ENCODE assay signal across 12 cellular contexts in the genomic region with DNA sequence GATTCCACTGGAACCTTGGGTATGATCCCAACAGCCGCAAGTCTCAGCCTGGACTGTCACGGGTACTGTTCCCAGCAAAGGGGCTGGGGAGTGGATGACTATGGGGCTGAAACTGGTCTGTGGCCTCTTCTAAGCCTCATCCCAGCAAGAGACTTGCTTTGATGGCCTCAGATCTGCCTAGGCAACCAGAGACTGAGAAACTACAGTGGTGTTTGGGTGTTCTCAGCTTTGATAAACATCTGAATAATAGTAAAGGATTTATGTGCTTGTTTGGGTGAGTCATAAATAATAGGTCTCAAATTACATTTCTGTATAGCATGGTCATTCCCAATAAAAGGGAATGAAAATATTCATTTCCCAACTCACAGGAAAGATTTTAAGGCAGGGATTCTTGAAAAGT. TPM values are rescaled to one million over a fixed set of nuclear protein-coding genes. Genes with fewer than 3 reads are reported as not detected.
DNase-seq lines count a peak whose midpoint lies in the region; ATAC-seq, FAIRE-seq and TF ChIP-seq lines count a peak whose summit lies in the region.
"Had no signal": no experiment of that assay in that cellular context is flagged by ENCODE, and none has a peak within 500 bp of the region (broad histone marks: within the 10 kb centered on the region; RNA-seq: fewer than 3 reads in every experiment).

No MANE protein-coding gene starts in this region.

- ATAC-seq in HG02759 (IDR thresholded peaks at IDR 0.05; ENCODE audit: unreplicated experiment) (no peak), HG03342 (IDR thresholded peaks at IDR 0.05; ENCODE audit: unreplicated experiment) (no peak), HG02938 (IDR thresholded peaks at IDR 0.05; ENCODE audit: unreplicated experiment) (no peak)

- H3K4me3 ChIP-seq in Caco-2 (ENCODE audit: low read depth, low read length) (no peak overlapping the region), endothelial cell of umbilical vein (replicated peaks in 1 of 3; ENCODE audit: insufficient read depth in 1 of 3, low read depth in 1 of 3, low read length in 3 of 3) (no peak overlapping the region), osteoblast (ENCODE audit: insufficient read depth, low read length) (no peak overlapping the region)
- H3K4me3 ChIP-seq: upper lobe of right lung had no signal

- H3K4me2 ChIP-seq in endothelial cell of umbilical vein (ENCODE audit: insufficient read depth, low read length) = no peak overlapping the region
- no peak overlapping the region for H3K4me2 ChIP-seq in osteoblast (ENCODE audit: insufficient read depth, low read length)

- H3K27me3 ChIP-seq in Caco-2 (replicated peaks; ENCODE audit: control insufficient read depth, insufficient read depth, low read length) = no peaks in the 10 kb centered on the region; the same call in 1 of the 2 replicates
- no peaks in the 10 kb centered on the region for H3K27me3 ChIP-seq in endothelial cell of umbilical vein (ENCODE audit: control insufficient read depth in 2 of 2, insufficient read depth in 2 of 2, low read length in 2 of 2)
- no peaks in the 10 kb centered on the region for H3K27me3 ChIP-seq in osteoblast (ENCODE audit: insufficient read depth, low read length)
- H3K27me3 ChIP-seq: upper lobe of right lung had no signal

- POLR2A ChIA-PET in Caco-2 (lab: Charles Lee) = no interaction called here
- POLR2A ChIA-PET in endothelial cell of umbilical vein (lab: Charles Lee) = no interaction called here

- peaks cover 34% of the 10 kb centered on the region for H3K36me3 Mint-ChIP-seq in Caco-2 (ENCODE audit: insufficient read depth, unreplicated experiment)
- H3K36me3 Mint-ChIP-seq: activated naive CD8-positive, alpha-beta T cell had no signal

- BruUV-seq in Caco-2 (replicated peaks; lab: Mats Ljungman, UMichigan) = no TSS peak
- no TSS peak for BruUV-seq in endothelial cell of umbilical vein (replicated peaks; lab: Mats Ljungman, UMichigan)

- TF ChIP-seq CTCF in Caco-2 (IDR thresholded peaks at IDR 0.05; ENCODE audit: insufficient read depth in 1 of 2, low read depth in 1 of 2, low read length in 1 of 2, severe bottlenecking in 1 of 2, unreplicated experiment in 1 of 2) (no peak), endothelial cell of umbilical vein (IDR thresholded peaks at IDR 0.05; ENCODE audit: extremely low read depth in 1 of 2, insufficient read depth in 1 of 2, low read depth in 1 of 2, low read length in 2 of 2) (no peak), osteoblast (IDR thresholded peaks at IDR 0.05; ENCODE audit: extremely low read depth, low read depth, low read length) (no peak)

- H3K4me3 Mint-ChIP-seq in Caco-2 (ENCODE audit: unreplicated experiment) = no peak overlapping the region
- H3K4me3 Mint-ChIP-seq: activated naive CD8-positive, alpha-beta T cell had no signal

- no peak for TF ChIP-seq POLR2A in endothelial cell of umbilical vein (IDR thresholded peaks at IDR 0.05; ENCODE audit: low read depth, low read length)

- H3K9me3 Mint-ChIP-seq in Caco-2 (ENCODE audit: unreplicated experiment) = no peaks in the 10 kb centered on the region

- intact Hi-C loops in Caco-2 (cut with micrococcal nuclease; ENCODE audit: unreplicated experiment) (no loop called here), endothelial cell of umbilical vein (cut with micrococcal nuclease) (no loop called here)

- no peaks in the 10 kb centered on the region for H3K9me1 ChIP-seq in endothelial cell of umbilical vein (replicated peaks; ENCODE audit: control insufficient read depth, extremely low read depth, insufficient read depth, low read length)

- no peaks in the 10 kb centered on the region for H4K20me1 ChIP-seq in endothelial cell of umbilical vein (replicated peaks; ENCODE audit: control insufficient read depth, extremely low read depth, insufficient read depth, low read length)
- H4K20me1 ChIP-seq in osteoblast (ENCODE audit: insufficient read depth, low read length) = no peaks in the 10 kb centered on the region

- H3K36me3 ChIP-seq in Caco-2 (ENCODE audit: control insufficient read depth, insufficient read depth, low read length) = peaks cover 4% of the 10 kb centered on the region; the same call in 1 of the 2 replicates
- H3K36me3 ChIP-seq in endothelial cell of umbilical vein (ENCODE audit: control insufficient read depth in 2 of 2, extremely low read depth in 1 of 2, insufficient read depth in 2 of 2, low read length in 2 of 2) = peaks cover 0 to 4% of the 10 kb centered on the region in 2 experiments
- peaks cover 9% of the 10 kb centered on the region for H3K36me3 ChIP-seq in osteoblast (ENCODE audit: insufficient read depth, low read length)

- H3K4me1 Mint-ChIP-seq in Caco-2 (ENCODE audit: low read depth, unreplicated experiment) = no peaks in the 10 kb centered on the region

- H3K27ac ChIP-seq in endothelial cell of umbilical vein (ENCODE audit: insufficient read depth, low read depth, low read length) (no peak overlapping the region), osteoblast (ENCODE audit: low read depth, low read length) (peak overlapping the region; percentile 54)
- H3K27ac ChIP-seq: upper lobe of right lung had no signal

- H3K4me1 ChIP-seq in Caco-2 (no peaks in the 10 kb centered on the region), endothelial cell of umbilical vein (ENCODE audit: control insufficient read depth, extremely low read depth, insufficient read depth, low read length) (no peaks in the 10 kb centered on the region), osteoblast (ENCODE audit: insufficient read depth, low read length) (peaks cover 14% of the 10 kb centered on the region)

- CTCF ChIA-PET in Caco-2 (lab: Charles Lee) = no interaction called here
- CTCF ChIA-PET in endothelial cell of umbilical vein (lab: Charles Lee) = no interaction called here

- H2AFZ ChIP-seq in endothelial cell of umbilical vein (ENCODE audit: low read depth, low read length) (no peak overlapping the region), osteoblast (ENCODE audit: low read length) (no peak overlapping the region)

- DNase-seq in Caco-2 = no peak
- peak; percentile 17 for DNase-seq in NCI-H69 (lab: John Stamatoyannopoulos, UW)
- peak; percentile 41 for DNase-seq in endothelial cell of umbilical vein (ENCODE audit: low read depth, low spot score)
- DNase-seq in osteoblast (ENCODE audit: insufficient read length, low spot score, missing footprints) = no peak
- no peak for DNase-seq in HUDEP-2 (lab: John Stamatoyannopoulos, UW; ENCODE audit: unreplicated experiment in 76 of 76)
- DNase-seq: kidney, posterior cingulate gyrus, upper lobe of right lung had no signal

- H3K9ac ChIP-seq in endothelial cell of umbilical vein (replicated peaks; ENCODE audit: extremely low read depth, insufficient read depth, low read length) = no peak overlapping the region

- no peaks in the 10 kb centered on the region for H3K27me3 Mint-ChIP-seq in Caco-2 (ENCODE audit: insufficient read depth, unreplicated experiment)
- H3K27me3 Mint-ChIP-seq: activated naive CD8-positive, alpha-beta T cell had no signal

- no peak for FAIRE-seq in endothelial cell of umbilical vein (lab: Jason Lieb, UNC)
- FAIRE-seq: kidney had no signal

- no peaks in the 10 kb centered on the region for H3K79me2 ChIP-seq in endothelial cell of umbilical vein (ENCODE audit: control insufficient read depth, insufficient read depth, low read length)
- H3K79me2 ChIP-seq in osteoblast (ENCODE audit: insufficient read depth, low read length) = no peaks in the 10 kb centered on the region

- H3K27ac Mint-ChIP-seq in Caco-2 (ENCODE audit: unreplicated experiment) = peak overlapping the region; percentile 25
- H3K27ac Mint-ChIP-seq: activated naive CD8-positive, alpha-beta T cell had no signal

- dilution Hi-C loops in endothelial cell of umbilical vein (cut with MboI; ENCODE audit: extremely low pct_ligation_motif_present, low sequenced_read_pairs) = no loop called here

- H3K9me3 ChIP-seq in Caco-2 (no peaks in the 10 kb centered on the region), endothelial cell of umbilical vein (replicated peaks; ENCODE audit: control insufficient read depth, insufficient read depth, low read length) (no peaks in the 10 kb centered on the region), osteoblast (ENCODE audit: low read depth, low read length) (no peaks in the 10 kb centered on the region)
- H3K9me3 ChIP-seq: upper lobe of right lung had no signal

TF ChIP-seq in endothelial cell of umbilical vein, 7 proteins besides CTCF, POLR2A, EP300 and RAD21:
- TF ChIP-seq FOS (IDR thresholded peaks at IDR 0.05; ENCODE audit: borderline replicate concordance, insufficient read depth, low read length) (peak; percentile 10), MYC (IDR thresholded peaks at IDR 0.05; ENCODE audit: low read depth, low read length) (no peak)
TF ChIP-seq in endothelial cell of umbilical vein: peak in this region for 1.

RNA-seq across cellular contexts. Expression of a gene that starts 30.2 kb away (rescaled TPM):
- total RNA-seq in Caco-2 (2022) (7.5 and 9.2 TPM in 2 replicates), endothelial cell of umbilical vein (17.6 and 19.3 TPM in 2 replicates), osteoblast (27.5 and 37.1 TPM in 2 replicates)
- 26.7 and 33.7 TPM in 2 replicates for polyA plus RNA-seq in endothelial cell of umbilical vein
- 17.6 and 20.1 TPM in 2 replicates for polyA plus RNA-seq in endothelial cell of umbilical vein (2011; cell fraction: cytosol; rRNA removed)
- 52.2 and 64.8 TPM in 2 replicates for polyA plus RNA-seq in endothelial cell of umbilical vein (2011; cell fraction: nucleus; rRNA removed)
- 14.2 and 22.0 TPM in 2 replicates for polyA plus RNA-seq in endothelial cell of umbilical vein (2012)
- 66.0 and 94.4 TPM in 2 replicates for polyA minus RNA-seq in endothelial cell of umbilical vein
- polyA minus RNA-seq in endothelial cell of umbilical vein (2011; cell fraction: cytosol; rRNA and poly(A)+ RNA removed) = not detected
- polyA minus RNA-seq in endothelial cell of umbilical vein (2011; cell fraction: nucleus; rRNA and poly(A)+ RNA removed) = 44.3 and 83.8 TPM in 2 replicates

Comparison
In these comparisons a context has a peak if more than half of its experiments do, and no peak if none do; other contexts are left out.
1. DNase-seq: peak in NCI-H69 (single experiment) and endothelial cell of umbilical vein (single experiment); none in Caco-2 (0 of 2), osteoblast (single experiment) and HUDEP-2 (0 of 76).